In genomic region chr6:1393641-1394283, GRCh38 we compare ENCODE assay signal across 14 cellular contexts. TPM values are rescaled to one million over a fixed set of nuclear protein-coding genes. Genes with fewer than 3 reads are reported as not detected.
DNase-seq lines count a peak whose midpoint lies in the region; ATAC-seq and TF ChIP-seq lines count a peak whose summit lies in the region.
"Had no signal": no experiment of that assay in that cellular context is flagged by ENCODE, and none has a peak within 500 bp of the region (broad histone marks: within the 10 kb centered on the region; RNA-seq: fewer than 3 reads in every experiment).

No MANE protein-coding gene starts in this region.

- no peak for TF ChIP-seq CTCF in transverse colon (IDR thresholded peaks at IDR 0.05)

- no peak for ATAC-seq in activated naive CD8-positive, alpha-beta T cell treated with anti-CD3 and anti-CD28 coated beads, Interleukin-2, amount 10 ng/mL, durations not matched to agents 7 days and 5 days (ENCODE audit: low read depth)
- no peak for ATAC-seq in HG03108 (IDR thresholded peaks at IDR 0.05; ENCODE audit: unreplicated experiment)

- H3K27ac ChIP-seq in esophagus (ENCODE audit: low read depth in 2 of 2, low read length in 1 of 2) (peak overlapping the region; percentile 72 to 79), muscle layer of colon (ENCODE audit: low read depth, low read length) (peak overlapping the region; percentile 84), transverse colon (peak overlapping the region; percentile 82 to 88 (median 86))
- H3K27ac ChIP-seq: HL-60 had no signal

- peaks cover 5% of the 10 kb centered on the region for H3K4me1 Mint-ChIP-seq in activated naive CD8-positive, alpha-beta T cell treated with anti-CD3 and anti-CD28 coated beads, Interleukin-2, amount 10 ng/mL, durations not matched to agents 7 days and 5 days
- H3K4me1 Mint-ChIP-seq in activated naive CD8-positive, alpha-beta T cell treated with anti-CD3 and anti-CD28 coated beads for 36 hours: peaks cover 14% of the 10 kb centered on the region

- H3K27ac Mint-ChIP-seq in activated naive CD8-positive, alpha-beta T cell treated with anti-CD3 and anti-CD28 coated beads, Interleukin-2, amount 10 ng/mL, durations not matched to agents 7 days and 5 days: no peak overlapping the region
- H3K27ac Mint-ChIP-seq in activated naive CD8-positive, alpha-beta T cell treated with anti-CD3 and anti-CD28 coated beads for 36 hours: no peak overlapping the region

- H3K9ac ChIP-seq in muscle layer of colon (ENCODE audit: low read length): peak overlapping the region; percentile 91

- 7 to 10% methylated on average over 47 of the region's 47 CpGs for WGBS in esophagus, 2 donors
- 24% methylated on average over 47 of the region's 47 CpGs; no CpG with 5 or more reads in 1 of the 2 donors for WGBS in transverse colon (ENCODE audit: low coverage in 1 of 2), 2 donors

- peak overlapping the region; percentile 22 to 69 for H3K4me3 ChIP-seq in esophagus (ENCODE audit: low read depth in 1 of 2, low read length in 2 of 2)
- peak overlapping the region; percentile 88 to 89 for H3K4me3 ChIP-seq in muscle layer of colon (ENCODE audit: low read depth in 1 of 2, low read length in 2 of 2)
- peak overlapping the region; percentile 1 to 56 (median 47) for H3K4me3 ChIP-seq in transverse colon

- H3K9me3 ChIP-seq in esophagus (ENCODE audit: control insufficient read depth in 2 of 2, insufficient read depth in 1 of 2, low read depth in 1 of 2, low read length in 1 of 2): peaks cover 0 to 2% of the 10 kb centered on the region in 2 donors
- no peaks in the 10 kb centered on the region for H3K9me3 ChIP-seq in muscle layer of colon (ENCODE audit: low read length)
- no peaks in the 10 kb centered on the region for H3K9me3 ChIP-seq in transverse colon

- no peaks in the 10 kb centered on the region for H3K36me3 Mint-ChIP-seq in activated naive CD8-positive, alpha-beta T cell treated with anti-CD3 and anti-CD28 coated beads, Interleukin-2, amount 10 ng/mL, durations not matched to agents 7 days and 5 days
- H3K36me3 Mint-ChIP-seq in activated naive CD8-positive, alpha-beta T cell treated with anti-CD3 and anti-CD28 coated beads for 36 hours: no peaks in the 10 kb centered on the region

- no peak for TF ChIP-seq EP300 in transverse colon (IDR thresholded peaks at IDR 0.05; ENCODE audit: low read depth)

- H3K27me3 ChIP-seq in esophagus (ENCODE audit: control insufficient read depth in 1 of 2, insufficient read depth in 2 of 2, low read length in 2 of 2) (peaks cover 0 to 20% of the 10 kb centered on the region in 2 donors), muscle layer of colon (ENCODE audit: control insufficient read depth in 1 of 2, insufficient read depth in 2 of 2, low read length in 2 of 2) (peaks cover 0 to 21% of the 10 kb centered on the region in 2 donors), transverse colon (peaks cover 91% of the 10 kb centered on the region)

- in situ Hi-C loops in transverse colon (cut with MboI; ENCODE audit: low pct_ligation_motif_present in 1 of 4, low pct_unique_long_range_greater_than_20kb in 1 of 4, low sequenced_read_pairs in 3 of 4): loop anchor here in 2 of 4 donors (10.0 to 25.0 kb wide), 3 partner anchors 481 to 809 kb away; no protein-coding TSS in a partner anchor

- H3K9me3 Mint-ChIP-seq in activated naive CD8-positive, alpha-beta T cell treated with anti-CD3 and anti-CD28 coated beads, Interleukin-2, amount 10 ng/mL, durations not matched to agents 7 days and 5 days: no peaks in the 10 kb centered on the region
- H3K9me3 Mint-ChIP-seq in activated naive CD8-positive, alpha-beta T cell treated with anti-CD3 and anti-CD28 coated beads for 36 hours: no peaks in the 10 kb centered on the region

- H3K4me3 Mint-ChIP-seq in activated naive CD8-positive, alpha-beta T cell treated with anti-CD3 and anti-CD28 coated beads, Interleukin-2, amount 10 ng/mL, durations not matched to agents 7 days and 5 days: no peak overlapping the region
- H3K4me3 Mint-ChIP-seq in activated naive CD8-positive, alpha-beta T cell treated with anti-CD3 and anti-CD28 coated beads for 36 hours: no peak overlapping the region

- H3K36me3 ChIP-seq in esophagus (ENCODE audit: control insufficient read depth in 2 of 2, insufficient read depth in 2 of 2, low read length in 1 of 2): no peaks in the 10 kb centered on the region
- peaks cover 12% of the 10 kb centered on the region for H3K36me3 ChIP-seq in muscle layer of colon (ENCODE audit: insufficient read depth, low read length)
- H3K36me3 ChIP-seq in transverse colon: no peaks in the 10 kb centered on the region

- intact Hi-C loops in transverse colon (cut with DNase I; ENCODE audit: low total_unique reads): no loop called here

- H3K4me1 ChIP-seq in esophagus (ENCODE audit: control insufficient read depth in 2 of 2, insufficient read depth in 2 of 2, low read length in 1 of 2) (peaks cover 9 to 10% of the 10 kb centered on the region in 2 donors), muscle layer of colon (ENCODE audit: insufficient read depth, low read length) (peaks cover 8% of the 10 kb centered on the region), transverse colon (peaks cover 0 to 18% (median 5%) of the 10 kb centered on the region in 4 donors)

- DNase-seq in activated naive CD8-positive, alpha-beta T cell treated with anti-CD3 and anti-CD28 coated beads, Interleukin-2, amount 10 ng/mL, durations not matched to agents 7 days and 5 days: peak; percentile 40
- no peak for DNase-seq in activated naive CD8-positive, alpha-beta T cell treated with anti-CD3 and anti-CD28 coated beads for 36 hours
- DNase-seq in transverse colon (no peak), NCI-H2029 treated with DMSO at 0.1 percent for 48 hours (lab: John Stamatoyannopoulos, UW) (no peak), NCI-H2081 (lab: John Stamatoyannopoulos, UW) (no peak)
- DNase-seq: activated CD4-positive, alpha-beta T cell treated with anti-CD3 and anti-CD28 coated beads for 1 hour; cortex of kidney; DMS53; MV-4-11; NCI-H69 had no signal

- POLR2A ChIA-PET in activated naive CD8-positive, alpha-beta T cell treated with anti-CD3 and anti-CD28 coated beads, Interleukin-2, amount 10 ng/mL, durations not matched to agents 7 days and 5 days (lab: Charles Lee): no interaction called here

- peaks cover 76% of the 10 kb centered on the region for H3K27me3 Mint-ChIP-seq in activated naive CD8-positive, alpha-beta T cell treated with anti-CD3 and anti-CD28 coated beads, Interleukin-2, amount 10 ng/mL, durations not matched to agents 7 days and 5 days
- peaks cover 83% of the 10 kb centered on the region for H3K27me3 Mint-ChIP-seq in activated naive CD8-positive, alpha-beta T cell treated with anti-CD3 and anti-CD28 coated beads for 36 hours

- no peak for TF ChIP-seq POLR2A in transverse colon (IDR thresholded peaks at IDR 0.05)

RNA-seq across cellular contexts. Expression of gene FOXF2, which starts 4.4 kb away (rescaled TPM):
- total RNA-seq in activated naive CD8-positive, alpha-beta T cell treated with anti-CD3 and anti-CD28 coated beads, Interleukin-2, amount 10 ng/mL, durations not matched to agents 7 days and 5 days: not detected
- total RNA-seq in activated naive CD8-positive, alpha-beta T cell treated with anti-CD3 and anti-CD28 coated beads for 36 hours: not detected
- 1 to 10 TPM; 2.3 to 8.1 TPM for polyA plus RNA-seq in esophagus
- 10 to 100 TPM in 3 of 4 donors, 1 to 10 TPM in 1; 9.0 to 45.2 (median 13.5) TPM for total RNA-seq in transverse colon

Comparison
In these comparisons a context has a peak if more than half of its experiments do, and no peak if none do; other contexts are left out.
1. RNA of gene FOXF2, which starts 4.4 kb away (total RNA-seq): 9.0 to 45.2 TPM in transverse colon; not detected in activated naive CD8-positive, alpha-beta T cell treated with anti-CD3 and anti-CD28 coated beads, Interleukin-2, amount 10 ng/mL, durations not matched to agents 7 days and 5 days and not detected in activated naive CD8-positive, alpha-beta T cell treated with anti-CD3 and anti-CD28 coated beads for 36 hours; every median in the first group is over 10 times any median in the second.
2. Peak in every context shown above with its lines, with median percentiles within 50 percentile points of each other: H3K27ac ChIP-seq and H3K4me3 ChIP-seq.